8 cellular contexts compared by ENCODE assay signal in the genomic region with DNA sequence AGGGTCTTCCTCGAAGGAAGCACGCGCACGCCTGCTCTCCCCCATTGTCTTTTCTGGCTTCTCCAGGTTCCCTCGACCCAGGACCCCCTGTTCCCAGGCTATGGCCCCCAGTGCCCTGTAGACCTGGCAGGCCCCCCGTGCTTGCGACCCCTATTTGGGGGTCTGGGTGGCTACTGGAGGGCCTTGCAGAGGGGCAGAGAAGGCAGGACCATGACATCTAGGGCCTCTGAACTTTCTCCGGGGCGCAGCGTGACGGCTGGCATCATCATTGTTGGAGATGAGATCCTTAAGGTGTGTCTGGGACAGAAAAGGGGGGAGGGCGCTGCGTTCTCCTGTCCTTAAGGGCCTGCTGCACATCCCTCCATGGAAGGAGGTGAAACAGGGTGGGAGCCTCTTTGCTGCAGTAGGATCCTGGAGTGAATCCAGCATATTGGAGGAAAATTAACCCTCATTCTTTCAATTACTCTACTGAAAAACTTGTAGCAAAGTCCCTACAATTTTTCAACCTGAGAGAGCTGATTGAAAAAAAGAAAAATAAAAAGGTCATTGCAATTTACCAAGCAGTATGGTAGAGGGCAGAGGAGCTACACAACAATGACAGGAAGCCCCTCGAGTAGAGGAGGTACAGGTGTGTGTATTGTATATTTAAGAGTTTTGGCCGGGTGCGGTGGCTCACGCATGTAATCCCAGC. TPM values are rescaled to one million over a fixed set of nuclear protein-coding genes. Genes with fewer than 3 reads are reported as not detected.
A peak's percentile ranks its signal among the peaks of the same experiment; 100 is the strongest.
DNase-seq lines count a peak whose midpoint lies in the region; ATAC-seq, FAIRE-seq and TF ChIP-seq lines count a peak whose summit lies in the region.

No MANE protein-coding gene starts in this region.

- FAIRE-seq in pancreas (lab: Jason Lieb, UNC) = no peak

- H3K36me3 Mint-ChIP-seq in CD8-positive, alpha-beta T cell = peaks cover 22% of the 10 kb centered on the region

- DNase-seq in CD8-positive, alpha-beta T cell = no peak
- DNase-seq in NB4 (ENCODE audit: low read depth) (no peak), epithelial cell of prostate (ENCODE audit: low read depth, low spot score) (no peak), pancreas (peak in 1 of 6 donors; percentile 39), amygdala (lab: John Stamatoyannopoulos, UW) (no peak), NOMO-1 treated with dmso at 0.1 percent for 144 hours (lab: John Stamatoyannopoulos, UW; ENCODE audit: unreplicated experiment) (no peak), anterior cingulate cortex (lab: John Stamatoyannopoulos, UW) (no peak)

- no peak for ATAC-seq in CD8-positive, alpha-beta T cell
- ATAC-seq in pancreas = no peak
- ATAC-seq in GM18505 (IDR thresholded peaks at IDR 0.05; ENCODE audit: unreplicated experiment) = no peak

- H3K4me3 ChIP-seq in CD8-positive, alpha-beta T cell (ENCODE audit: low read depth, low read length) = peak overlapping the region; percentile 57
- peak overlapping the region; percentile 87 for H3K4me3 ChIP-seq in NB4 (ENCODE audit: low read depth, low read length)
- peak overlapping the region; percentile 59 to 88 (median 72) for H3K4me3 ChIP-seq in pancreas

- 11 to 15% methylated on average over 17 of the region's 17 CpGs for WGBS in pancreas, 2 donors

- H3K27ac ChIP-seq in CD8-positive, alpha-beta T cell (ENCODE audit: low read depth, low read length) = peak overlapping the region; percentile 51
- H3K27ac ChIP-seq in epithelial cell of prostate (peak overlapping the region; percentile 53), pancreas (no peak overlapping the region)

- H3K27ac Mint-ChIP-seq in CD8-positive, alpha-beta T cell = no peak overlapping the region

- no peak overlapping the region for H3K4me3 Mint-ChIP-seq in CD8-positive, alpha-beta T cell

- intact Hi-C loops in CD8-positive, alpha-beta T cell (cut with DNase I, micrococcal nuclease) = loop anchor here (1.0 to 2.0 kb wide), 8 partner anchors 10 to 426 kb away; a partner anchor contains a TSS
- intact Hi-C loops in pancreas (cut with DNase I) = no loop called here

- H3K4me1 Mint-ChIP-seq in CD8-positive, alpha-beta T cell (ENCODE audit: low read depth) = peaks cover 17% of the 10 kb centered on the region

- no peaks in the 10 kb centered on the region for H3K27me3 ChIP-seq in CD8-positive, alpha-beta T cell (ENCODE audit: insufficient read depth, low read length)
- H3K27me3 ChIP-seq in pancreas = no peaks in the 10 kb centered on the region

- no peaks in the 10 kb centered on the region for H3K9me3 ChIP-seq in CD8-positive, alpha-beta T cell (ENCODE audit: low read length)
- no peaks in the 10 kb centered on the region for H3K9me3 ChIP-seq in pancreas

- no peak for TF ChIP-seq CTCF in CD8-positive, alpha-beta T cell (IDR thresholded peaks at IDR 0.05)
- TF ChIP-seq CTCF in NB4 (IDR thresholded peaks at IDR 0.05; ENCODE audit: low read depth, low read length) (no peak), pancreas (IDR thresholded peaks at IDR 0.05) (no peak)

- TF ChIP-seq POLR2A in NB4 (IDR thresholded peaks at IDR 0.05; ENCODE audit: extremely low read depth, insufficient read length) (no peak), GM18505 (IDR thresholded peaks at IDR 0.05; ENCODE audit: borderline replicate concordance, extremely low read depth, insufficient read depth, insufficient read length) (no peak)

- no peaks in the 10 kb centered on the region for H3K27me3 Mint-ChIP-seq in CD8-positive, alpha-beta T cell (ENCODE audit: low read depth)

- peaks cover 13% of the 10 kb centered on the region for H3K36me3 ChIP-seq in CD8-positive, alpha-beta T cell (ENCODE audit: insufficient read depth, low read length)
- H3K36me3 ChIP-seq in pancreas = no peaks in the 10 kb centered on the region

- CTCF ChIA-PET in CD8-positive, alpha-beta T cell (lab: Charles Lee) = interaction anchor here (0.6 to 20.2 kb wide), 12 partner anchors 9 to 258 kb away, joined by 3 to 177 read pairs (median 6); a partner anchor contains a TSS

- POLR2A ChIA-PET in CD8-positive, alpha-beta T cell (lab: Charles Lee) = interaction anchor here (0.6 to 3.0 kb wide), 20 partner anchors 9 to 209 kb away, joined by 3 to 21 read pairs (median 5); a partner anchor contains a TSS

- no peaks in the 10 kb centered on the region for H3K9me3 Mint-ChIP-seq in CD8-positive, alpha-beta T cell

- peaks cover 14% of the 10 kb centered on the region for H3K4me1 ChIP-seq in CD8-positive, alpha-beta T cell (ENCODE audit: insufficient read depth, low read length)
- H3K4me1 ChIP-seq in pancreas = peaks cover 6 to 14% (median 7%) of the 10 kb centered on the region in 3 donors

RNA-seq across cellular contexts. Expression of a gene that starts 0.8 kb away (rescaled TPM):
- total RNA-seq in CD8-positive, alpha-beta T cell = 10 to 100 TPM; 17.4 to 19.0 TPM
- total RNA-seq in pancreas = 10 to 100 TPM in 4 of 6 donors, 1 to 10 TPM in 2; 8.3 to 14.1 (median 11.9) TPM
- polyA plus RNA-seq in pancreas = 10 to 100 TPM; 22.6 to 28.6 TPM

RNA-seq across cellular contexts. Expression of a gene that starts 9.4 kb away (rescaled TPM):
- 1 to 10 TPM; 2.3 to 2.9 TPM for total RNA-seq in CD8-positive, alpha-beta T cell
- total RNA-seq in pancreas = 10 to 100 TPM in 3 of 6 donors, 1 to 10 TPM in 3; 6.7 to 12.0 (median 10.2) TPM
- 10 to 100 TPM in 1 of 2 donors, 1 to 10 TPM in 1; 6.7 to 19.5 TPM for polyA plus RNA-seq in pancreas

RNA-seq across cellular contexts. Expression of a gene that starts 9.5 kb away (rescaled TPM):
- total RNA-seq in CD8-positive, alpha-beta T cell = not detected
- total RNA-seq in pancreas = under 1 TPM in 1 of 6 donors, not detected in 5; 0.29 TPM
- polyA plus RNA-seq in pancreas = not detected

RNA-seq across cellular contexts. Expression of a gene that starts 13.4 kb away (rescaled TPM):
- total RNA-seq in CD8-positive, alpha-beta T cell = 10 to 100 TPM; 54.5 to 58.3 TPM
- total RNA-seq in pancreas = 10 to 100 TPM; 32.3 to 53.4 (median 40.7) TPM
- polyA plus RNA-seq in pancreas = 10 to 100 TPM; 37.4 to 47.6 TPM

RNA-seq across cellular contexts. Expression of a gene that starts 18.7 kb away (rescaled TPM):
- 1 to 10 TPM; 6.9 to 7.1 TPM for total RNA-seq in CD8-positive, alpha-beta T cell
- total RNA-seq in pancreas = 10 to 100 TPM; 24.5 to 38.4 (median 37.2) TPM
- 10 to 100 TPM; 19.8 to 31.8 TPM for polyA plus RNA-seq in pancreas

Comparison
In these comparisons a context has a peak if more than half of its experiments do, and no peak if none do; other contexts are left out.
1. H3K27ac ChIP-seq: peak in CD8-positive, alpha-beta T cell (single experiment) and epithelial cell of prostate (single experiment); none in pancreas (0 of 4).
2. intact Hi-C loops: an anchor here in CD8-positive, alpha-beta T cell (1.0 to 2.0 kb wide); none called in pancreas.
3. Peak in every context shown above with its lines, with median percentiles within 50 percentile points of each other: H3K4me3 ChIP-seq.